ENCODE assay signal across 22 cellular contexts in genomic region chr11:134761926-134762247, GRCh38.
DNase-seq lines count a peak whose midpoint lies in the region.
"Had no signal": no experiment of that assay in that cellular context is flagged by ENCODE, and none has a peak within 500 bp of the region (broad histone marks: within the 10 kb centered on the region; RNA-seq: fewer than 3 reads in every experiment).

No MANE protein-coding gene starts in this region.

- H3K4me3 Mint-ChIP-seq in activated CD4-positive, alpha-beta T cell treated with anti-CD3 and anti-CD28 coated beads, Interleukin-2, amount 10 ng/mL, durations not matched to agents 24 days and 14 days: peak overlapping the region; percentile 67
- H3K4me3 Mint-ChIP-seq: dendritic cell treated with granulocyte-macrophage colony-stimulating factor and Interleukin-4, amounts not matched to agents 40 ng/mL and 50 ng/mL, for 4 days; naive B cell; stimulated activated memory B cell treated with anti-CD40 and anti-IgM and Interleukin-4, amounts not matched to agents 10 μg/mL and 1 μg/mL and 100 μg/mL, for 72 hours had no signal

- H3K27me3 ChIP-seq in neuronal stem cell (ENCODE audit: control insufficient read depth in 3 of 3, insufficient read depth in 3 of 3, low read depth in 1 of 3, low read length in 3 of 3) (peaks cover 0 to 10% (median 0%) of the 10 kb centered on the region in 3 experiments), mesenchymal stem cell (ENCODE audit: control insufficient read depth in 1 of 2, insufficient read depth in 1 of 2, low read length in 2 of 2) (no peaks in the 10 kb centered on the region)
- H3K27me3 ChIP-seq: Peyer's patch had no signal

- H3K9me3 Mint-ChIP-seq in activated CD4-positive, alpha-beta T cell treated with anti-CD3 and anti-CD28 coated beads, Interleukin-2, amount 10 ng/mL, durations not matched to agents 24 days and 14 days: peaks cover 3% of the 10 kb centered on the region
- H3K9me3 Mint-ChIP-seq: stimulated activated memory B cell treated with anti-CD40 and anti-IgM and Interleukin-4, amounts not matched to agents 10 μg/mL and 1 μg/mL and 100 μg/mL, for 72 hours had no signal

- H3K4me3 ChIP-seq in neuronal stem cell (ENCODE audit: low read length in 2 of 2): no peak overlapping the region
- peak overlapping the region in 1 of 2 experiments; percentile 29 for H3K4me3 ChIP-seq in mesenchymal stem cell (ENCODE audit: insufficient read depth in 1 of 2, low read depth in 1 of 2, low read length in 2 of 2)
- H3K4me3 ChIP-seq: lower lobe of right lung had no signal

- no peak overlapping the region for H2BK120ac ChIP-seq in neuronal stem cell (ENCODE audit: low read depth, low read length)
- no peak overlapping the region for H2BK120ac ChIP-seq in mesenchymal stem cell (ENCODE audit: low read depth, low read length)

- H2BK12ac ChIP-seq in neuronal stem cell (ENCODE audit: low read length): no peak overlapping the region
- no peak overlapping the region for H2BK12ac ChIP-seq in mesenchymal stem cell (ENCODE audit: low read length in 2 of 2)

- H3K36me3 Mint-ChIP-seq in activated CD4-positive, alpha-beta T cell treated with anti-CD3 and anti-CD28 coated beads, Interleukin-2, amount 10 ng/mL, durations not matched to agents 24 days and 14 days (ENCODE audit: low read depth): no peaks in the 10 kb centered on the region
- H3K36me3 Mint-ChIP-seq: activated naive CD8-positive, alpha-beta T cell treated with anti-CD3 and anti-CD28 coated beads, Interleukin-2, amount 10 ng/mL, durations not matched to agents 7 days and 5 days; CD14-positive monocyte; stimulated activated memory B cell treated with anti-CD40 and anti-IgM and Interleukin-4, amounts not matched to agents 10 μg/mL and 1 μg/mL and 100 μg/mL, for 72 hours had no signal

- H3K4me2 ChIP-seq in neuronal stem cell (ENCODE audit: insufficient read depth, low read length, poor library complexity, severe bottlenecking) (no peak overlapping the region), mesenchymal stem cell (ENCODE audit: low read length, poor library complexity, severe bottlenecking) (no peak overlapping the region)

- H3K14ac ChIP-seq in neuronal stem cell (ENCODE audit: low read length) (no peak overlapping the region), mesenchymal stem cell (ENCODE audit: low read length in 2 of 2) (no peak overlapping the region)

- H2BK5ac ChIP-seq in neuronal stem cell (ENCODE audit: low read length) (no peak overlapping the region), mesenchymal stem cell (ENCODE audit: low read depth, low read length, poor library complexity, severe bottlenecking) (no peak overlapping the region)

- H3K36me3 ChIP-seq in ES-I3 (ENCODE audit: insufficient read depth, low read length): no peaks in the 10 kb centered on the region
- H3K36me3 ChIP-seq in neuronal stem cell (replicated peaks in 1 of 2; ENCODE audit: control insufficient read depth in 2 of 2, insufficient read depth in 2 of 2, low read length in 2 of 2): no peaks in the 10 kb centered on the region
- H3K36me3 ChIP-seq in mesenchymal stem cell (ENCODE audit: control insufficient read depth in 1 of 2, insufficient read depth in 2 of 2, low read depth in 1 of 2, low read length in 2 of 2): no peaks in the 10 kb centered on the region
- H3K36me3 ChIP-seq: lower lobe of right lung, Peyer's patch had no signal

- H3K79me1 ChIP-seq in neuronal stem cell (ENCODE audit: low read depth, low read length) (no peaks in the 10 kb centered on the region), mesenchymal stem cell (replicated peaks; ENCODE audit: low read length, poor library complexity, severe bottlenecking) (no peaks in the 10 kb centered on the region)

- peak overlapping the region; percentile 5 for H3K23ac ChIP-seq in neuronal stem cell (ENCODE audit: low read depth, low read length, poor library complexity)
- no peak overlapping the region for H3K23ac ChIP-seq in mesenchymal stem cell (ENCODE audit: low read length in 2 of 2)

- no peak overlapping the region for H3K4ac ChIP-seq in neuronal stem cell (ENCODE audit: low read length)
- no peak overlapping the region for H3K4ac ChIP-seq in mesenchymal stem cell (ENCODE audit: low read depth in 1 of 2, low read length in 2 of 2)

- H3K27ac ChIP-seq in neuronal stem cell (replicated peaks; ENCODE audit: low read length) (no peak overlapping the region), mesenchymal stem cell (ENCODE audit: low read length, poor library complexity, severe bottlenecking) (no peak overlapping the region)
- H3K27ac ChIP-seq: epithelial cell of prostate, lower lobe of right lung, Peyer's patch had no signal

- H3K27ac Mint-ChIP-seq in activated CD4-positive, alpha-beta T cell treated with anti-CD3 and anti-CD28 coated beads, Interleukin-2, amount 10 ng/mL, durations not matched to agents 24 days and 14 days: no peak overlapping the region
- H3K27ac Mint-ChIP-seq: activated naive CD8-positive, alpha-beta T cell treated with anti-CD3 and anti-CD28 coated beads, Interleukin-2, amount 10 ng/mL, durations not matched to agents 7 days and 5 days; activated T-cell treated with anti-CD3 and anti-CD28 coated beads, Interleukin-2, amount 50 U/mL, for 72 hours; CD14-positive monocyte; dendritic cell treated with granulocyte-macrophage colony-stimulating factor and Interleukin-4, amounts not matched to agents 40 ng/mL and 50 ng/mL, for 4 days; naive B cell; stimulated activated memory B cell treated with anti-CD40 and anti-IgM and Interleukin-4, amounts not matched to agents 10 μg/mL and 1 μg/mL and 100 μg/mL, for 72 hours had no signal

- H3K4me1 Mint-ChIP-seq in activated CD4-positive, alpha-beta T cell treated with anti-CD3 and anti-CD28 coated beads, Interleukin-2, amount 10 ng/mL, durations not matched to agents 24 days and 14 days: no peaks in the 10 kb centered on the region
- H3K4me1 Mint-ChIP-seq: activated naive CD8-positive, alpha-beta T cell treated with anti-CD3 and anti-CD28 coated beads, Interleukin-2, amount 10 ng/mL, durations not matched to agents 7 days and 5 days; CD14-positive monocyte; stimulated activated memory B cell treated with anti-CD40 and anti-IgM and Interleukin-4, amounts not matched to agents 10 μg/mL and 1 μg/mL and 100 μg/mL, for 72 hours had no signal

- WGBS in neuronal stem cell (ENCODE audit: extremely low coverage in 2 of 2, insufficient read length in 2 of 2, insufficient replicate concordance in 1 of 2), 2 donors: no CpG with 5 or more reads among the region's 20 CpGs
- WGBS in mesenchymal stem cell: 87% methylated on average over 20 of the region's 20 CpGs

- no peak overlapping the region for H2AFZ ChIP-seq in neuronal stem cell (ENCODE audit: low read length)
- H2AFZ ChIP-seq in mesenchymal stem cell (ENCODE audit: low read depth, low read length): no peak overlapping the region

- H4K8ac ChIP-seq in neuronal stem cell (ENCODE audit: low read depth, low read length): no peak overlapping the region
- H4K8ac ChIP-seq in mesenchymal stem cell (ENCODE audit: low read length): no peak overlapping the region

- H4K91ac ChIP-seq in neuronal stem cell (ENCODE audit: low read depth, low read length, poor library complexity) (no peak overlapping the region), mesenchymal stem cell (ENCODE audit: low read length) (no peak overlapping the region)

- H3K9me3 ChIP-seq in ES-I3 (ENCODE audit: control insufficient read depth, insufficient read depth, low read length): no peaks in the 10 kb centered on the region
- H3K9me3 ChIP-seq in neuronal stem cell (replicated peaks in 1 of 2; ENCODE audit: control insufficient read depth in 2 of 2, insufficient read depth in 1 of 2, low read depth in 1 of 2, low read length in 2 of 2): no peaks in the 10 kb centered on the region
- no peaks in the 10 kb centered on the region for H3K9me3 ChIP-seq in mesenchymal stem cell (ENCODE audit: control insufficient read depth, low read length)
- H3K9me3 ChIP-seq: lower lobe of right lung, Peyer's patch had no signal

- intact Hi-C loops in activated CD4-positive, alpha-beta T cell treated with anti-CD3 and anti-CD28 coated beads, Interleukin-2, amount 10 ng/mL, durations not matched to agents 24 days and 14 days (cut with micrococcal nuclease): no loop called here

- no peaks in the 10 kb centered on the region; the same call in 1 of the 2 replicates for H3K4me1 ChIP-seq in ES-I3 (ENCODE audit: insufficient read depth, low read length)
- peaks cover 0 to 2% of the 10 kb centered on the region in 2 donors for H3K4me1 ChIP-seq in neuronal stem cell (ENCODE audit: control insufficient read depth in 2 of 2, insufficient read depth in 1 of 2, low read depth in 1 of 2, low read length in 2 of 2)
- no peaks in the 10 kb centered on the region for H3K4me1 ChIP-seq in mesenchymal stem cell (ENCODE audit: control insufficient read depth, insufficient read depth, low read depth, low read length)
- H3K4me1 ChIP-seq: lower lobe of right lung, Peyer's patch had no signal

- H2BK15ac ChIP-seq in neuronal stem cell (ENCODE audit: low read length) (no peak overlapping the region), mesenchymal stem cell (ENCODE audit: low read depth, poor library complexity, severe bottlenecking) (no peak overlapping the region)

- H3K9ac ChIP-seq in ES-I3 (ENCODE audit: low read depth, low read length) (peak overlapping the region; percentile 52; the same call in 1 of the 2 replicates), neuronal stem cell (ENCODE audit: low read depth, low read length, poor library complexity) (no peak overlapping the region), mesenchymal stem cell (ENCODE audit: low read length) (no peak overlapping the region)

- H3K18ac ChIP-seq in neuronal stem cell (ENCODE audit: low read length) (peak overlapping the region; percentile 77), mesenchymal stem cell (ENCODE audit: low read depth in 1 of 2, low read length in 2 of 2) (no peak overlapping the region)

- H3K27me3 Mint-ChIP-seq in activated CD4-positive, alpha-beta T cell treated with anti-CD3 and anti-CD28 coated beads, Interleukin-2, amount 10 ng/mL, durations not matched to agents 24 days and 14 days: no peaks in the 10 kb centered on the region
- H3K27me3 Mint-ChIP-seq: activated naive CD8-positive, alpha-beta T cell treated with anti-CD3 and anti-CD28 coated beads, Interleukin-2, amount 10 ng/mL, durations not matched to agents 7 days and 5 days; dendritic cell treated with granulocyte-macrophage colony-stimulating factor and Interleukin-4, amounts not matched to agents 40 ng/mL and 50 ng/mL, for 4 days had no signal

- H2AK5ac ChIP-seq in neuronal stem cell (ENCODE audit: low read depth, low read length) (peak overlapping the region; percentile 36), mesenchymal stem cell (ENCODE audit: low read length, severe bottlenecking) (no peak overlapping the region)

- DNase-seq in activated CD4-positive, alpha-beta T cell treated with anti-CD3 and anti-CD28 coated beads, Interleukin-2, amount 10 ng/mL, durations not matched to agents 24 days and 14 days: no peak
- DNase-seq in activated CD4-positive, alpha-beta T cell treated with anti-CD3 and anti-CD28 coated beads for 4 hours: no peak
- DNase-seq in ecto neural progenitor cell (ENCODE audit: low spot score) (peak; percentile 38), neuronal stem cell (ENCODE audit: low spot score) (no peak), mesenchymal stem cell (no peak), midbrain (lab: John Stamatoyannopoulos, UW) (no peak)
- no peak for DNase-seq in stimulated activated CD4-positive, alpha-beta T cell treated with anti-CD3 and anti-CD28 coated beads, Interleukin-4, amount 100 ng/mL, for 1 hour
- DNase-seq: activated CD4-positive, alpha-beta T cell treated with anti-CD3 and anti-CD28 coated beads, Interleukin-2, amount 50 U/mL, for 4 hours; activated naive CD8-positive, alpha-beta T cell treated with anti-CD3 and anti-CD28 coated beads, Interleukin-2, amount 10 ng/mL, durations not matched to agents 7 days and 5 days; DMS153; GOT3; lower lobe of right lung; naive B cell; Peyer's patch; posterior cingulate gyrus; trophoblast cell had no signal
